Comparison of ENCODE assay signal across 15 cellular contexts in the genomic region with DNA sequence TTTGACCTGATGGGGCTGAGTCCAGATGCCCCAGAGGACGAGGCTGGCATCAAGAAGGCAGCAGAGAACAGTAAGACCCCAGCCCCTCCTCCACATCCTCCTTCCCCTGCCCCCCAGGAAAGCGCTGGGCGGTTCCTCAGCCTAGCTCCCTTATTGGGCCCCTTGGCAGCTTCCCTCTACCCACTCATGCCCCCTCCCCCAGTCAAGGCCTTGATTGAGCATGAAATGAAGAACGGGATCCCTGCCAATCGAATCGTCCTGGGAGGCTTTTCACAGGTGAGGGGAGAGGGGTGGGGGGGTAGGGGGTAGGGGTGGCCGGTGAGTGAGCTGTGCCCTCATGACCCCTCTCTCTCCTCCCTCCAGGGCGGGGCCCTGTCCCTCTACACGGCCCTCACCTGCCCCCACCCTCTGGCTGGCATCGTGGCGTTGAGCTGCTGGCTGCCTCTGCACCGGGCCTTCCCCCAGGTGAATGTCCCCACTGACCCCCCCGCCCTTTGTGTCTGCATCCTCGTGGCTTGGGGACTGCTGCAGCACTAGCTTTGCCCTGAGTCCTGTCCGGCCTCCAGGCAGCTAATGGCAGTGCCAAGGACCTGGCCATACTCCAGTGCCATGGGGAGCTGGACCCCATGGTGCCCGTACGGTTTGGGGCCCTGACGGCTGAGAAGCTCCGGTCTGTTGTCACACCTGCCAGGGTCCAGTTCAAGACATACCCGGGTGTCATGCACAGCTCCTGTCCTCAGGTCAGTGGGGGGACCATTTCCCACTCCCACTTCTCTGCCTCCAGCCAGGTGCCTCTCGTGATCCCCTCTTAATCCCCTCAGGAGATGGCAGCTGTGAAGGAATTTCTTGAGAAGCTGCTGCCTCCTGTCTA. TPM values are rescaled to one million over a fixed set of nuclear protein-coding genes. Genes with fewer than 3 reads are reported as not detected.
DNase-seq lines count a peak whose midpoint lies in the region; ATAC-seq, FAIRE-seq and TF ChIP-seq lines count a peak whose summit lies in the region.
"Had no signal": no experiment of that assay in that cellular context is flagged by ENCODE, and none has a peak within 500 bp of the region (broad histone marks: within the 10 kb centered on the region; RNA-seq: fewer than 3 reads in every experiment).

No MANE protein-coding gene starts in this region.

- H3K9me1 ChIP-seq in K562 (ENCODE audit: control insufficient read depth, insufficient read depth, low read length), result peaks cover 5% of the 10 kb centered on the region

- H3K4me3 Mint-ChIP-seq in nephron, result peak overlapping the region; percentile 21 to 66 (median 41)
- no peak overlapping the region for H3K4me3 Mint-ChIP-seq in neural progenitor cell

- TF ChIP-seq CTCF in K562 (IDR thresholded peaks at IDR 0.05 in 2 of 3, conservative IDR thresholded peaks at IDR 0.05 in 1 of 3; ENCODE audit: insufficient read depth in 2 of 3, low read depth in 1 of 3, low read length in 3 of 3) (no peak), nephron (IDR thresholded peaks at IDR 0.05; ENCODE audit: unreplicated experiment in 3 of 3) (no peak), neural progenitor cell (IDR thresholded peaks at IDR 0.05) (no peak)

- ATAC-seq in activated naive CD4-positive, alpha-beta T cell treated with anti-CD3 and anti-CD28 coated beads, Interleukin-2, amount 50 U/mL, for 72 hours, result no peak
- ATAC-seq in K562 (no peak), HG02840 (IDR thresholded peaks at IDR 0.05; ENCODE audit: low FRiP score, unreplicated experiment) (no peak)

- H3K4me1 Mint-ChIP-seq in nephron, result peaks cover 23% of the 10 kb centered on the region
- H3K4me1 Mint-ChIP-seq in neural progenitor cell, result peaks cover 15% of the 10 kb centered on the region

- H3K9me3 ChIP-seq in K562 (replicated peaks; ENCODE audit: control insufficient read depth, insufficient read depth, low read depth, low read length) (no peaks in the 10 kb centered on the region), neural progenitor cell (ENCODE audit: low read depth) (no peaks in the 10 kb centered on the region)
- H3K9me3 ChIP-seq: left ventricle myocardium inferior, prostate gland had no signal

- H3K9ac ChIP-seq in K562 (ENCODE audit: insufficient read depth in 1 of 2, low read depth in 2 of 2, low read length in 2 of 2), result peak overlapping the region in 1 of 2 experiments; percentile 92; a peak in 2 of 4 replicates
- no peak overlapping the region for H3K9ac ChIP-seq in neural progenitor cell

- H3K36me3 Mint-ChIP-seq in activated naive CD4-positive, alpha-beta T cell treated with anti-CD3 and anti-CD28 coated beads, Interleukin-2, amount 50 U/mL, for 72 hours, result peaks cover 7 to 17% of the 10 kb centered on the region in 2 donors
- H3K36me3 Mint-ChIP-seq in nephron (ENCODE audit: low read depth) (peaks cover 8% of the 10 kb centered on the region), neural progenitor cell (peaks cover 2% of the 10 kb centered on the region)

- H3K4me2 ChIP-seq in K562 (ENCODE audit: insufficient read depth, low read length) (no peak overlapping the region), neural progenitor cell (no peak overlapping the region)

- H2AFZ ChIP-seq in K562 (ENCODE audit: low read depth, low read length), result no peak overlapping the region
- H2AFZ ChIP-seq in neural progenitor cell (replicated peaks), result no peak overlapping the region

- H3K27me3 ChIP-seq in K562 (ENCODE audit: control insufficient read depth in 2 of 2, insufficient read depth in 2 of 2, low read length in 2 of 2), result no peaks in the 10 kb centered on the region
- no peaks in the 10 kb centered on the region for H3K27me3 ChIP-seq in neural progenitor cell

- POLR2A ChIA-PET in K562 (lab: Yijun Ruan, JAX), result interaction anchor here (0.6 to 10.2 kb wide), 8 partner anchors 7 to 255 kb away, joined by 3 to 197 read pairs (median 4); partner anchors contain the start of genes GALE and PITHD1

- no TSS peak for BruUV-seq in K562 (replicated peaks; lab: Mats Ljungman, UMichigan)

- H3K36me3 ChIP-seq in K562 (ENCODE audit: control insufficient read depth, insufficient read depth, low read length) (peaks cover 61% of the 10 kb centered on the region), neural progenitor cell (no peaks in the 10 kb centered on the region)
- H3K36me3 ChIP-seq: prostate gland had no signal

- H3K4me1 ChIP-seq in K562 (replicated peaks in 1 of 2; ENCODE audit: control insufficient read depth in 2 of 2, insufficient read depth in 2 of 2, low read length in 2 of 2), result peaks cover 34 to 60% of the 10 kb centered on the region in 2 experiments
- H3K4me1 ChIP-seq in neural progenitor cell, result peaks cover 5% of the 10 kb centered on the region

- TF ChIP-seq RAD21 in K562 (CRISPR knock-in tag; conservative IDR thresholded peaks at IDR 0.05 in 1 of 2, IDR thresholded peaks at IDR 0.05 in 1 of 2), result no peak

- no peak for TF ChIP-seq EP300 in K562 (IDR thresholded peaks at IDR 0.05; ENCODE audit: low read length)

- no peak overlapping the region for H3K27ac ChIP-seq in K562 (ENCODE audit: extremely low read depth, low read depth, low read length)
- H3K27ac ChIP-seq in neural progenitor cell, result no peak overlapping the region
- H3K27ac ChIP-seq: left ventricle myocardium inferior had no signal

- in situ Hi-C loops in K562 (cut with MboI), result no loop called here

- TF ChIP-seq POLR2A in K562 (conservative IDR thresholded peaks at IDR 0.05), result no peak; the same call in 1 of the 2 replicates

- no peaks in the 10 kb centered on the region for H3K9me3 Mint-ChIP-seq in activated naive CD4-positive, alpha-beta T cell treated with anti-CD3 and anti-CD28 coated beads, Interleukin-2, amount 50 U/mL, for 72 hours
- H3K9me3 Mint-ChIP-seq in nephron, result no peaks in the 10 kb centered on the region
- H3K9me3 Mint-ChIP-seq in neural progenitor cell, result no peaks in the 10 kb centered on the region
- H3K9me3 Mint-ChIP-seq: brain; dendritic cell treated with granulocyte-macrophage colony-stimulating factor and Interleukin-4, amounts not matched to agents 40 ng/mL and 50 ng/mL, for 4 days had no signal

- FAIRE-seq in K562 (lab: Jason Lieb, UNC) (no peak), HTR-8/SVneo (lab: Jason Lieb, UNC) (no peak)

- peak overlapping the region; percentile 22 to 64 for H3K27ac Mint-ChIP-seq in activated naive CD4-positive, alpha-beta T cell treated with anti-CD3 and anti-CD28 coated beads, Interleukin-2, amount 50 U/mL, for 72 hours
- H3K27ac Mint-ChIP-seq in nephron (no peak overlapping the region), neural progenitor cell (no peak overlapping the region)

- H3K4me3 ChIP-seq in K562 (no peak overlapping the region), neural progenitor cell (no peak overlapping the region)
- H3K4me3 ChIP-seq: left ventricle myocardium inferior, prostate gland had no signal

- H3K79me2 ChIP-seq in K562 (ENCODE audit: control insufficient read depth, insufficient read depth, low read length) (peaks cover 34% of the 10 kb centered on the region), neural progenitor cell (ENCODE audit: low read depth) (peaks cover 22% of the 10 kb centered on the region)

- H3F3A ChIP-seq in neural progenitor cell (ENCODE audit: low read depth), result peaks cover 16% of the 10 kb centered on the region

- H3K27me3 Mint-ChIP-seq in nephron (ENCODE audit: low read depth) (no peaks in the 10 kb centered on the region), neural progenitor cell (ENCODE audit: insufficient read depth, low read depth) (no peaks in the 10 kb centered on the region)
- H3K27me3 Mint-ChIP-seq: activated naive CD8-positive, alpha-beta T cell; dendritic cell treated with granulocyte-macrophage colony-stimulating factor and Interleukin-4, amounts not matched to agents 40 ng/mL and 50 ng/mL, for 4 days had no signal

- no peak for DNase-seq in activated naive CD4-positive, alpha-beta T cell treated with anti-CD3 and anti-CD28 coated beads, Interleukin-2, amount 50 U/mL, for 72 hours (ENCODE audit: low spot score in 2 of 2)
- no peak for DNase-seq in activated naive CD4-positive, alpha-beta T cell (lab: John Stamatoyannopoulos, UW)
- no peak for DNase-seq in K562 (ENCODE audit: extremely low read depth in 1 of 4, low spot score in 3 of 4)
- DNase-seq in HTR-8/SVneo (ENCODE audit: insufficient read length, low spot score), result no peak
- no peak for DNase-seq in neural progenitor cell (ENCODE audit: low spot score)
- DNase-seq in T-helper 9 cell, result no peak
- DNase-seq: NCI-H1436; NK-92 treated with Interleukin-12 subunit alpha and Interleukin-12 subunit beta, amount 100 ng/mL, for 24 hours had no signal

- H4K20me1 ChIP-seq in K562 (replicated peaks; ENCODE audit: control insufficient read depth, insufficient read depth, low read length), result peaks cover 3% of the 10 kb centered on the region; the same call in 1 of the 2 replicates
- H4K20me1 ChIP-seq in neural progenitor cell (ENCODE audit: low read depth), result peaks cover 10% of the 10 kb centered on the region

- intact Hi-C loops in K562 (cut with micrococcal nuclease), result no loop called here

- WGBS in K562 (ENCODE audit: insufficient coverage, low coverage, missing lambda C conversion rate), result 84% methylated on average over 15 of the region's 21 CpGs

- CTCF ChIA-PET in K562 (lab: Yijun Ruan, JAX; ENCODE audit: low intra/inter-chr PET ratio), result no interaction called here

RNA-seq across cellular contexts. Expression of gene LYPLA2, which starts 3.2 kb away (rescaled TPM):
- 10 to 100 TPM; 73.6 to 78.1 TPM for total RNA-seq in activated naive CD4-positive, alpha-beta T cell treated with anti-CD3 and anti-CD28 coated beads, Interleukin-2, amount 50 U/mL, for 72 hours
- total RNA-seq in K562 (2011; cell fraction: chromatin; rRNA removed; ENCODE audit: low replicate concordance), result 27.3 and 126 TPM in 2 replicates
- 89.4 and 103 TPM in 2 replicates for total RNA-seq in K562 (2011; cell fraction: nucleolus; rRNA removed)
- total RNA-seq in K562 (2011; cell fraction: nucleoplasm; rRNA removed), result 56.7 and 62.0 TPM in 2 replicates
- total RNA-seq in K562 (2014; rRNA removed), result 126 and 144 TPM in 2 replicates
- 17.4 and 25.8 TPM in 2 replicates for total RNA-seq in K562 (2014; rRNA removed; fragmentation: Illumina TruSeq; extraction: Trizol)
- total RNA-seq in K562 (2015; rRNA removed; fragmentation: Illumina TruSeq; extraction: Trizol), result 56.5 and 58.4 TPM in 2 replicates
- total RNA-seq in K562 (2021), result 108 and 109 TPM in 2 replicates
- 60.1 and 72.7 TPM in 2 replicates for polyA plus RNA-seq in K562 (2011; rRNA removed)
- 89.6 and 223 TPM in 2 replicates for polyA plus RNA-seq in K562 (2011; cell fraction: cytosol; rRNA removed)
- polyA plus RNA-seq in K562 (2011; cell fraction: nucleus; rRNA removed), result 141 and 217 TPM in 2 replicates
- 97.6 and 103 TPM in 2 replicates for polyA plus RNA-seq in K562 (2012)
- polyA plus RNA-seq in K562 (2014; fragmentation: Illumina TruSeq; extraction: Trizol), result 90.2 and 141 TPM in 2 replicates
- 1 to 10 TPM; 3.9 to 9.9 TPM for polyA plus RNA-seq in K562 (2014; fragmentation: Nextera tagmentation; extraction: Ambion mirVana)
- polyA plus RNA-seq in K562 (2014; rRNA removed), result 127 and 128 TPM in 2 replicates
- 21.3 and 39.9 TPM in 2 replicates for polyA minus RNA-seq in K562 (2011; rRNA and poly(A)+ RNA removed)
- polyA minus RNA-seq in K562 (2011; cell fraction: cytosol; rRNA and poly(A)+ RNA removed), result 64.0 and 69.4 TPM in 2 replicates
- 25.7 and 26.4 TPM in 2 replicates for polyA minus RNA-seq in K562 (2011; cell fraction: nucleus; rRNA and poly(A)+ RNA removed)
- total RNA-seq in neural progenitor cell (ENCODE audit: low replicate concordance), result 41.8 and 102 TPM in 2 replicates

RNA-seq across cellular contexts. Expression of gene GALE, which starts 6.5 kb away (rescaled TPM):
- 10 to 100 TPM; 43.6 to 53.2 TPM for total RNA-seq in activated naive CD4-positive, alpha-beta T cell treated with anti-CD3 and anti-CD28 coated beads, Interleukin-2, amount 50 U/mL, for 72 hours
- 48.0 and 134 TPM in 2 replicates for total RNA-seq in K562 (2011; cell fraction: chromatin; rRNA removed; ENCODE audit: low replicate concordance)
- 107 and 108 TPM in 2 replicates for total RNA-seq in K562 (2011; cell fraction: nucleolus; rRNA removed)
- 54.4 and 66.4 TPM in 2 replicates for total RNA-seq in K562 (2011; cell fraction: nucleoplasm; rRNA removed)
- total RNA-seq in K562 (2014; rRNA removed) (130 and 133 TPM in 2 replicates), K562 (2014; rRNA removed; fragmentation: Illumina TruSeq; extraction: Trizol) (36.8 and 48.3 TPM in 2 replicates), K562 (2015; rRNA removed; fragmentation: Illumina TruSeq; extraction: Trizol) (86.2 and 91.3 TPM in 2 replicates), K562 (2021) (108 and 112 TPM in 2 replicates), neural progenitor cell (ENCODE audit: low replicate concordance) (15.6 and 24.2 TPM in 2 replicates)
- polyA plus RNA-seq in K562 (2011; rRNA removed) (88.3 and 104 TPM in 2 replicates), K562 (2014; fragmentation: Illumina TruSeq; extraction: Trizol) (96.6 and 108 TPM in 2 replicates), K562 (2014; fragmentation: Nextera tagmentation; extraction: Ambion mirVana) (10 to 100 TPM in 1 of 2 experiments, 1 to 10 TPM in 1; 8.4 to 48.4 TPM), K562 (2014; rRNA removed) (125 and 139 TPM in 2 replicates)
- polyA plus RNA-seq in K562 (2011; cell fraction: cytosol; rRNA removed), result 132 and 175 TPM in 2 replicates
- polyA plus RNA-seq in K562 (2011; cell fraction: nucleus; rRNA removed), result 105 and 111 TPM in 2 replicates
- 89.3 and 129 TPM in 2 replicates for polyA plus RNA-seq in K562 (2012)
- polyA minus RNA-seq in K562 (2011; rRNA and poly(A)+ RNA removed), result 33.6 and 40.5 TPM in 2 replicates
- polyA minus RNA-seq in K562 (2011; cell fraction: cytosol; rRNA and poly(A)+ RNA removed), result 29.0 and 36.3 TPM in 2 replicates
- polyA minus RNA-seq in K562 (2011; cell fraction: nucleus; rRNA and poly(A)+ RNA removed), result 28.5 and 41.0 TPM in 2 replicates

RNA-seq across cellular contexts. Expression of gene PITHD1, which starts 15.9 kb away (rescaled TPM):
- 10 to 100 TPM; 68.6 to 94.7 TPM for total RNA-seq in activated naive CD4-positive, alpha-beta T cell treated with anti-CD3 and anti-CD28 coated beads, Interleukin-2, amount 50 U/mL, for 72 hours
- 96.3 and 113 TPM in 2 replicates for total RNA-seq in K562 (2011; cell fraction: chromatin; rRNA removed; ENCODE audit: low replicate concordance)
- 53.2 and 60.7 TPM in 2 replicates for total RNA-seq in K562 (2011; cell fraction: nucleolus; rRNA removed)
- 112 and 144 TPM in 2 replicates for total RNA-seq in K562 (2011; cell fraction: nucleoplasm; rRNA removed)
- total RNA-seq in K562 (2014; rRNA removed) (149 and 175 TPM in 2 replicates), K562 (2014; rRNA removed; fragmentation: Illumina TruSeq; extraction: Trizol) (172 and 175 TPM in 2 replicates), K562 (2015; rRNA removed; fragmentation: Illumina TruSeq; extraction: Trizol) (144 and 151 TPM in 2 replicates), K562 (2021) (126 and 141 TPM in 2 replicates), neural progenitor cell (ENCODE audit: low replicate concordance) (63.7 and 72.5 TPM in 2 replicates)
- polyA plus RNA-seq in K562 (2011; rRNA removed) (159 and 167 TPM in 2 replicates), K562 (2014; fragmentation: Illumina TruSeq; extraction: Trizol) (133 and 138 TPM in 2 replicates), K562 (2014; fragmentation: Nextera tagmentation; extraction: Ambion mirVana) (10 to 100 TPM; 46.5 to 51.7 TPM), K562 (2014; rRNA removed) (159 and 175 TPM in 2 replicates)
- 81.9 and 157 TPM in 2 replicates for polyA plus RNA-seq in K562 (2011; cell fraction: cytosol; rRNA removed)
- 74.8 and 105 TPM in 2 replicates for polyA plus RNA-seq in K562 (2011; cell fraction: nucleus; rRNA removed)
- 80.0 and 120 TPM in 2 replicates for polyA plus RNA-seq in K562 (2012)
- 59.4 and 74.4 TPM in 2 replicates for polyA minus RNA-seq in K562 (2011; rRNA and poly(A)+ RNA removed)
- 29.4 and 34.5 TPM in 2 replicates for polyA minus RNA-seq in K562 (2011; cell fraction: cytosol; rRNA and poly(A)+ RNA removed)
- polyA minus RNA-seq in K562 (2011; cell fraction: nucleus; rRNA and poly(A)+ RNA removed), result 17.0 and 32.8 TPM in 2 replicates

RNA-seq across cellular contexts. Expression of gene HMGCL, which starts 31.1 kb away (rescaled TPM):
- 10 to 100 TPM; 29.0 to 45.3 TPM for total RNA-seq in activated naive CD4-positive, alpha-beta T cell treated with anti-CD3 and anti-CD28 coated beads, Interleukin-2, amount 50 U/mL, for 72 hours
- 44.6 and 54.9 TPM in 2 replicates for total RNA-seq in K562 (2011; cell fraction: chromatin; rRNA removed; ENCODE audit: low replicate concordance)
- 33.6 and 36.7 TPM in 2 replicates for total RNA-seq in K562 (2011; cell fraction: nucleolus; rRNA removed)
- 43.8 and 70.2 TPM in 2 replicates for total RNA-seq in K562 (2011; cell fraction: nucleoplasm; rRNA removed)
- total RNA-seq in K562 (2014; rRNA removed), result 24.2 TPM in 2 replicates
- total RNA-seq in K562 (2014; rRNA removed; fragmentation: Illumina TruSeq; extraction: Trizol), result 14.7 and 18.8 TPM in 2 replicates
- total RNA-seq in K562 (2015; rRNA removed; fragmentation: Illumina TruSeq; extraction: Trizol), result 15.5 and 18.0 TPM in 2 replicates
- total RNA-seq in K562 (2021), result 19.5 and 20.3 TPM in 2 replicates
- 37.8 and 43.1 TPM in 2 replicates for polyA plus RNA-seq in K562 (2011; rRNA removed)
- polyA plus RNA-seq in K562 (2011; cell fraction: cytosol; rRNA removed), result 29.4 and 39.5 TPM in 2 replicates
- polyA plus RNA-seq in K562 (2011; cell fraction: nucleus; rRNA removed), result 22.1 and 29.0 TPM in 2 replicates
- 21.8 and 49.2 TPM in 2 replicates for polyA plus RNA-seq in K562 (2012)
- 22.6 and 23.9 TPM in 2 replicates for polyA plus RNA-seq in K562 (2014; fragmentation: Illumina TruSeq; extraction: Trizol)
- 10 to 100 TPM; 73.0 to 82.2 TPM for polyA plus RNA-seq in K562 (2014; fragmentation: Nextera tagmentation; extraction: Ambion mirVana)
- polyA plus RNA-seq in K562 (2014; rRNA removed), result 23.2 and 24.6 TPM in 2 replicates
- polyA minus RNA-seq in K562 (2011; rRNA and poly(A)+ RNA removed), result 26.6 and 26.7 TPM in 2 replicates
- polyA minus RNA-seq in K562 (2011; cell fraction: cytosol; rRNA and poly(A)+ RNA removed), result 9.7 and 10.6 TPM in 2 replicates
- 8.5 and 13.7 TPM in 2 replicates for polyA minus RNA-seq in K562 (2011; cell fraction: nucleus; rRNA and poly(A)+ RNA removed)
- total RNA-seq in neural progenitor cell (ENCODE audit: low replicate concordance), result 20.7 and 30.7 TPM in 2 replicates

RNA-seq across cellular contexts. Expression of gene ELOA, which starts 50.8 kb away (rescaled TPM):
- 10 to 100 TPM; 30.9 to 33.4 TPM for total RNA-seq in activated naive CD4-positive, alpha-beta T cell treated with anti-CD3 and anti-CD28 coated beads, Interleukin-2, amount 50 U/mL, for 72 hours
- 40.0 and 60.8 TPM in 2 replicates for total RNA-seq in K562 (2011; cell fraction: chromatin; rRNA removed; ENCODE audit: low replicate concordance)
- total RNA-seq in K562 (2011; cell fraction: nucleolus; rRNA removed), result 22.4 and 23.7 TPM in 2 replicates
- 31.1 and 33.1 TPM in 2 replicates for total RNA-seq in K562 (2011; cell fraction: nucleoplasm; rRNA removed)
- total RNA-seq in K562 (2014; rRNA removed) (61.3 and 70.8 TPM in 2 replicates), K562 (2014; rRNA removed; fragmentation: Illumina TruSeq; extraction: Trizol) (74.1 and 75.8 TPM in 2 replicates), K562 (2015; rRNA removed; fragmentation: Illumina TruSeq; extraction: Trizol) (77.6 and 80.0 TPM in 2 replicates), K562 (2021) (66.6 and 70.8 TPM in 2 replicates), neural progenitor cell (ENCODE audit: low replicate concordance) (29.1 and 30.0 TPM in 2 replicates)
- polyA plus RNA-seq in K562 (2011; rRNA removed) (29.7 and 33.3 TPM in 2 replicates), K562 (2014; fragmentation: Illumina TruSeq; extraction: Trizol) (80.6 and 98.6 TPM in 2 replicates), K562 (2014; fragmentation: Nextera tagmentation; extraction: Ambion mirVana) (10 to 100 TPM; 31.9 to 53.6 TPM), K562 (2014; rRNA removed) (44.4 and 48.7 TPM in 2 replicates)
- polyA plus RNA-seq in K562 (2011; cell fraction: cytosol; rRNA removed), result 13.9 and 14.8 TPM in 2 replicates
- polyA plus RNA-seq in K562 (2011; cell fraction: nucleus; rRNA removed), result 24.7 and 25.8 TPM in 2 replicates
- polyA plus RNA-seq in K562 (2012), result 28.7 and 53.0 TPM in 2 replicates
- 35.1 and 35.7 TPM in 2 replicates for polyA minus RNA-seq in K562 (2011; rRNA and poly(A)+ RNA removed)
- polyA minus RNA-seq in K562 (2011; cell fraction: cytosol; rRNA and poly(A)+ RNA removed), result 25.7 and 34.4 TPM in 2 replicates
- polyA minus RNA-seq in K562 (2011; cell fraction: nucleus; rRNA and poly(A)+ RNA removed), result 10.5 and 19.7 TPM in 2 replicates

Comparison
In these comparisons a context has a peak if more than half of its experiments do, and no peak if none do; other contexts are left out.
1. H3K27ac Mint-ChIP-seq: peak in activated naive CD4-positive, alpha-beta T cell treated with anti-CD3 and anti-CD28 coated beads, Interleukin-2, amount 50 U/mL, for 72 hours (2 of 2); none in nephron (0 of 3) and neural progenitor cell (single experiment).